ENCODE assay signal across 13 cellular contexts in genomic region chr13:36804588-36804987, GRCh38. TPM values are rescaled to one million over a fixed set of nuclear protein-coding genes. Genes with fewer than 3 reads are reported as not detected.
DNase-seq lines count a peak whose midpoint lies in the region; TF ChIP-seq lines count a peak whose summit lies in the region.
"Had no signal": no experiment of that assay in that cellular context is flagged by ENCODE, and none has a peak within 500 bp of the region (broad histone marks: within the 10 kb centered on the region; RNA-seq: fewer than 3 reads in every experiment).

No MANE protein-coding gene starts in this region.

- no peaks in the 10 kb centered on the region for H4K20me1 ChIP-seq in Karpas-422 (ENCODE audit: insufficient read depth, low read depth, low read length)

- peak overlapping the region; percentile 97 for H3K27ac ChIP-seq in Karpas-422 (ENCODE audit: low read length)
- H3K27ac ChIP-seq in prostate gland, result no peak overlapping the region

- H3K79me2 ChIP-seq in Karpas-422 (ENCODE audit: low read length), result no peaks in the 10 kb centered on the region

- H3K4me2 ChIP-seq in Karpas-422 (ENCODE audit: low read depth, low read length, poor library complexity, severe bottlenecking), result peak overlapping the region; percentile 95

- H3K4me1 ChIP-seq in Karpas-422 (ENCODE audit: low read length) (peaks cover 45% of the 10 kb centered on the region), prostate gland (replicated peaks) (no peaks in the 10 kb centered on the region)

- peak overlapping the region; percentile 71; the same call in 1 of the 2 replicates for H2AFZ ChIP-seq in Karpas-422 (ENCODE audit: low read length)

- H3K9me2 ChIP-seq in Karpas-422 (replicated peaks; ENCODE audit: insufficient read depth, low read length), result no peaks in the 10 kb centered on the region

- H3K4me3 ChIP-seq in Karpas-422 (ENCODE audit: low read length) (peak overlapping the region; percentile 57; the same call in 1 of the 2 replicates), epithelial cell of esophagus (ENCODE audit: low read length) (no peak overlapping the region), prostate gland (no peak overlapping the region)
- H3K4me3 ChIP-seq: GM12878 had no signal

- H3K36me3 ChIP-seq in Karpas-422 (ENCODE audit: insufficient read depth, low read length) (no peaks in the 10 kb centered on the region), prostate gland (no peaks in the 10 kb centered on the region)

- peak overlapping the region; percentile 56 for H3K9ac ChIP-seq in Karpas-422 (ENCODE audit: low read length)

- H3K27me3 ChIP-seq in Karpas-422 (ENCODE audit: low read length) (no peaks in the 10 kb centered on the region), prostate gland (replicated peaks; ENCODE audit: insufficient read depth) (no peaks in the 10 kb centered on the region)

- intact Hi-C loops in prostate gland (cut with DNase I), result no loop called here

- DNase-seq in NCI-H748 (lab: John Stamatoyannopoulos, UW; ENCODE audit: unreplicated experiment), result peak; percentile 34
- no peak for DNase-seq in NCI-H748 treated with DMSO at 0.1 percent for 48 hours (lab: John Stamatoyannopoulos, UW)
- DNase-seq in Karpas-422, result no peak
- peak; percentile 42 for DNase-seq in epithelial cell of esophagus (ENCODE audit: low read depth)
- DNase-seq in prostate gland (ENCODE audit: low spot score), result peak; percentile 67
- DNase-seq in cerebellum (ENCODE audit: low spot score), result no peak
- no peak for DNase-seq in stimulated activated naive CD4-positive, alpha-beta T cell treated with Interleukin-2 at 50 U/mL for 16 hours (lab: John Stamatoyannopoulos, UW)
- DNase-seq: 8988T; CD8-positive, alpha-beta memory T cell; DMS79; HCEC 1CT; HFFc6 had no signal

- WGBS in prostate gland, result 62% methylated on average over 6 of the region's 6 CpGs

- no peak for TF ChIP-seq CTCF in epithelial cell of esophagus (IDR thresholded peaks at IDR 0.05; ENCODE audit: insufficient read depth, low read depth, low read length, missing control alignments)
- TF ChIP-seq CTCF in prostate gland (IDR thresholded peaks at IDR 0.05), result no peak

- H3K9me3 ChIP-seq in Karpas-422 (ENCODE audit: low read length), result no peaks in the 10 kb centered on the region
- no peaks in the 10 kb centered on the region for H3K9me3 ChIP-seq in prostate gland

- TF ChIP-seq POLR2A in prostate gland (IDR thresholded peaks at IDR 0.05), result no peak

RNA-seq across cellular contexts. Expression of gene RFXAP, which starts 14.4 kb away (rescaled TPM):
- total RNA-seq in Karpas-422 (2014; rRNA removed; shearing (Covaris generic); ENCODE audit: low replicate concordance), result 6.3 and 16.0 TPM in 2 replicates
- total RNA-seq in prostate gland (1 to 10 TPM; 4.3 to 4.9 TPM), cerebellum (18.0 TPM)

Comparison
In these comparisons a context has a peak if more than half of its experiments do, and no peak if none do; other contexts are left out.
1. DNase-seq: peak in NCI-H748 (single experiment), epithelial cell of esophagus (single experiment) and prostate gland (single experiment); none in NCI-H748 treated with DMSO at 0.1 percent for 48 hours (single experiment), Karpas-422 (single experiment), cerebellum (single experiment) and stimulated activated naive CD4-positive, alpha-beta T cell treated with Interleukin-2 at 50 U/mL for 16 hours (single experiment).